10 cellular contexts compared by ENCODE assay signal in the genomic region with DNA sequence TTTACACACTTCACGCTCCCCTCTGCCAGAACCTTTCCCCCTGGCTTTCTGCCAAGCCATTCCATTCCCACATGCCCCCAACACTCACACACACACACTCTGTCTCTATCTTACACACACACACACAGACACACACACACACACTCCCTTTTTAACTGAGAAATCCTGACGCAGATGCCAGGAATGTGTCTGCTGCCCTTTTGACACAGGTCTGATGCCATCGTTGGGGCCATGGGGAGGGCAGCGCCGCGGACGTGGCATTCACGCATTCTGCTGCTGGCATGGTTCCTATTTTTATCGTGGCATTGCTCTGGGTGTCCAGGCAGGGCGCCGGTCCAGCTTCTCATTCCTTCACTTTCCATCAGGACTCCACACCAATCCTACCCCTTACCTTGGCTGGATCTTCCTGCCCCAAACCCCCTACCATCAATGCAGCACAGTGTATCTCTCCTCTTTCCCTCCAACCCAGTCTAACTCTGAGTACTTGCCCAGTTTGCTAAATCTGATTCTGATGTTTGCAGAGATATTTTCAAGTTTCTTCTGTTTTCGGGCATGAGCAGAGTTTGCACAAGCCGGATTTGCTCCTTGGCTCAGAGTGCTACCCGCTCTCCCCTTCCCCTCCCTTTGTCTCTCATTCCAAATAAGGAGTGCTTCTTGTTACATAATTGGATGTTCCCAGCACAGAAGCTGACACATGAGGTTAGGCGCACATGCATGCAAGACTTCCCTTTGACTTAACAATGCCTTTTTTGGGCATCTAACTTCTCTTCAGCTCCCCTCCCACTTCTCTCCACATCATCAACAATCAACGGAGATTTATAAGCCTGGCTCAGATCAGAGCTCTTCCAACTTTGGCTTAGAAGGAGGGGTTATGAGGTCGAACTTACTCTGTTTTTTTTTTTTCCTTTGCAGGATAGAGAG. TPM values are rescaled to one million over a fixed set of nuclear protein-coding genes. Genes with fewer than 3 reads are reported as not detected.
DNase-seq lines count a peak whose midpoint lies in the region; ATAC-seq, FAIRE-seq and TF ChIP-seq lines count a peak whose summit lies in the region.
"Had no signal": no experiment of that assay in that cellular context is flagged by ENCODE, and none has a peak within 500 bp of the region (broad histone marks: within the 10 kb centered on the region; RNA-seq: fewer than 3 reads in every experiment).

No MANE protein-coding gene starts in this region.

- H3K36me3 ChIP-seq in muscle layer of colon (ENCODE audit: insufficient read depth, low read length) = peaks cover 73% of the 10 kb centered on the region

- H3K9ac ChIP-seq in muscle layer of colon (ENCODE audit: low read length) = peak overlapping the region; percentile 22

- no peak for ATAC-seq in GM21447 (IDR thresholded peaks at IDR 0.05; ENCODE audit: unreplicated experiment)

- DNase-seq in SIG-M5 treated with dmso at 0.1 percent for 504 hours (lab: John Stamatoyannopoulos, UW; ENCODE audit: unreplicated experiment) = peak; percentile 4
- no peak for DNase-seq in SIG-M5 (lab: John Stamatoyannopoulos, UW)
- DNase-seq in epithelial cell of proximal tubule (ENCODE audit: low read depth) = peak; percentile 92
- peak; percentile 68 for DNase-seq in urothelium cell line (ENCODE audit: low spot score)
- no peak for DNase-seq in stimulated activated CD4-positive, alpha-beta T cell treated with anti-CD3 and anti-CD28 coated beads, Interleukin-15, amount 100 ng/mL, for 24 hours
- no peak for DNase-seq in CD1c-positive myeloid dendritic cell (ENCODE audit: extremely low spot score)
- DNase-seq: Karpas-422 had no signal

- H3K4me3 ChIP-seq in epithelial cell of proximal tubule (ENCODE audit: low read depth, low read length) (no peak overlapping the region), muscle layer of colon (ENCODE audit: low read depth in 1 of 2, low read length in 2 of 2) (peak overlapping the region in 1 of 2 donors; percentile 42)

- H3K4me1 ChIP-seq in muscle layer of colon (ENCODE audit: insufficient read depth, low read length) = peaks cover 60% of the 10 kb centered on the region

- TF ChIP-seq CTCF in epithelial cell of proximal tubule (conservative IDR thresholded peaks at IDR 0.05; ENCODE audit: low read depth, low read length) = peak; percentile 8

- H3K9me3 ChIP-seq in muscle layer of colon (ENCODE audit: low read length) = no peaks in the 10 kb centered on the region

- peak overlapping the region; percentile 80 for H3K27ac ChIP-seq in muscle layer of colon (ENCODE audit: low read depth, low read length)
- H3K27ac ChIP-seq: 22Rv1 had no signal

- FAIRE-seq in urothelium cell line (lab: Jason Lieb, UNC) = peak; percentile 30

- no peaks in the 10 kb centered on the region for H3K27me3 ChIP-seq in muscle layer of colon (ENCODE audit: control insufficient read depth in 1 of 2, insufficient read depth in 2 of 2, low read length in 2 of 2)

RNA-seq across cellular contexts. Expression of a gene that starts 18.8 kb away (rescaled TPM):
- 37.8 and 43.5 TPM in 2 replicates for total RNA-seq in epithelial cell of proximal tubule

Comparison
In these comparisons a context has a peak if more than half of its experiments do, and no peak if none do; other contexts are left out.
1. DNase-seq: peak in SIG-M5 treated with dmso at 0.1 percent for 504 hours (single experiment), epithelial cell of proximal tubule (single experiment) and urothelium cell line (single experiment); none in SIG-M5 (single experiment), stimulated activated CD4-positive, alpha-beta T cell treated with anti-CD3 and anti-CD28 coated beads, Interleukin-15, amount 100 ng/mL, for 24 hours (single experiment) and CD1c-positive myeloid dendritic cell (single experiment).